ENCODE assay signal across 8 cellular contexts in genomic region chr14:90454041-90455000, GRCh38. TPM values are rescaled to one million over a fixed set of nuclear protein-coding genes. Genes with fewer than 3 reads are reported as not detected.
DNase-seq lines count a peak whose midpoint lies in the region; ATAC-seq and TF ChIP-seq lines count a peak whose summit lies in the region.

No MANE protein-coding gene starts in this region.

- whole genome bisulfite sequencing in SK-N-SH (ENCODE audit: low lambda C conversion rate) = 35% methylated on average over 24 of the region's 30 CpGs
- no CpG with 5 or more reads among the region's 30 CpGs for WGBS in neuronal stem cell (ENCODE audit: extremely low coverage in 2 of 2, insufficient read length in 2 of 2, insufficient replicate concordance in 1 of 2), 2 donors

- TF ChIP-seq EP300 in SK-N-SH (IDR thresholded peaks at IDR 0.05; ENCODE audit: borderline replicate concordance in 1 of 2, low read depth in 1 of 2, low read length in 1 of 2) = 0 out of 4 replicates have a peak, but pooled peaks of 1 of the 2 experiments have one; percentile 57

- H4K20me1 ChIP-seq in SK-N-SH (ENCODE audit: insufficient read depth) = no peaks in the 10 kb centered on the region

- H3K23ac ChIP-seq in neuronal stem cell (ENCODE audit: low read depth, low read length, poor library complexity) = no peak overlapping the region

- ATAC-seq in HG03135 (IDR thresholded peaks at IDR 0.05; ENCODE audit: unreplicated experiment) (no peak), HG03175 (IDR thresholded peaks at IDR 0.05; ENCODE audit: unreplicated experiment) (no peak)

- peaks cover 5% of the 10 kb centered on the region for H3K4me1 Mint-ChIP-seq in activated CD4-positive, alpha-beta T cell treated with anti-CD3 and anti-CD28 coated beads, Interleukin-2, amount 10 ng/mL, durations not matched to agents 24 days and 14 days

- H3K4me2 ChIP-seq in SK-N-SH (peak overlapping the region; percentile 65), neuronal stem cell (ENCODE audit: insufficient read depth, low read length, poor library complexity, severe bottlenecking) (peak overlapping the region; percentile 38)

- H3K14ac ChIP-seq in neuronal stem cell (ENCODE audit: low read length) = no peak overlapping the region

- H3K4me3 Mint-ChIP-seq in activated CD4-positive, alpha-beta T cell treated with anti-CD3 and anti-CD28 coated beads, Interleukin-2, amount 10 ng/mL, durations not matched to agents 24 days and 14 days = no peak overlapping the region

- H3K36me3 ChIP-seq in SK-N-SH (replicated peaks in 1 of 2; ENCODE audit: control insufficient read depth in 1 of 2, insufficient read depth in 2 of 2, low read length in 1 of 2) = no peaks in the 10 kb centered on the region
- H3K36me3 ChIP-seq in neuronal stem cell (replicated peaks in 1 of 2; ENCODE audit: control insufficient read depth in 2 of 2, insufficient read depth in 2 of 2, low read length in 2 of 2) = no peaks in the 10 kb centered on the region

- H2BK15ac ChIP-seq in neuronal stem cell (ENCODE audit: low read length) = peak overlapping the region; percentile 91

- H2AFZ ChIP-seq in SK-N-SH (ENCODE audit: low read depth) = peak overlapping the region; percentile 85
- peak overlapping the region; percentile 74 for H2AFZ ChIP-seq in neuronal stem cell (ENCODE audit: low read length)

- no peaks in the 10 kb centered on the region for H3K79me1 ChIP-seq in neuronal stem cell (ENCODE audit: low read depth, low read length)

- no peak overlapping the region for H4K8ac ChIP-seq in neuronal stem cell (ENCODE audit: low read depth, low read length)

- no peaks in the 10 kb centered on the region for H3K36me3 Mint-ChIP-seq in activated CD4-positive, alpha-beta T cell treated with anti-CD3 and anti-CD28 coated beads, Interleukin-2, amount 10 ng/mL, durations not matched to agents 24 days and 14 days (ENCODE audit: low read depth)

- H2AK5ac ChIP-seq in neuronal stem cell (ENCODE audit: low read depth, low read length) = peak overlapping the region; percentile 66

- no peak overlapping the region for H3K4ac ChIP-seq in neuronal stem cell (ENCODE audit: low read length)

- H3K27me3 Mint-ChIP-seq in activated CD4-positive, alpha-beta T cell treated with anti-CD3 and anti-CD28 coated beads, Interleukin-2, amount 10 ng/mL, durations not matched to agents 24 days and 14 days = peaks cover 2% of the 10 kb centered on the region

- TF ChIP-seq CTCF in SK-N-SH (IDR thresholded peaks at IDR 0.05) = no peak

- no peaks in the 10 kb centered on the region for H3K9me2 ChIP-seq in SK-N-SH

- peak; percentile 58 for DNase-seq in activated CD4-positive, alpha-beta T cell treated with anti-CD3 and anti-CD28 coated beads, Interleukin-2, amount 10 ng/mL, durations not matched to agents 24 days and 14 days
- no peak for DNase-seq in activated CD4-positive, alpha-beta T cell treated with anti-CD3 and anti-CD28 coated beads, Interleukin-2, amount 50 U/mL, for 4 hours
- DNase-seq in SK-N-SH = peak; percentile 95
- DNase-seq in globus pallidus (ENCODE audit: low spot score) = peak; percentile 99
- peak; percentile 91 for DNase-seq in neuronal stem cell (ENCODE audit: low spot score)
- DNase-seq in OCI-M2 (lab: John Stamatoyannopoulos, UW; ENCODE audit: unreplicated experiment) = no peak

- POLR2A ChIA-PET in SK-N-SH (lab: Yijun Ruan, JAX) = interaction anchor here (0.6 to 5.0 kb wide), 17 partner anchors 9 to 304 kb away, joined by 3 to 25 read pairs (median 6); partner anchors contain the start of gene CALM1

- H3K9ac ChIP-seq in SK-N-SH (peak overlapping the region; percentile 25; the same call in 1 of the 2 replicates), neuronal stem cell (ENCODE audit: low read depth, low read length, poor library complexity) (peak overlapping the region; percentile 31)

- no peak overlapping the region for H3K27ac Mint-ChIP-seq in activated CD4-positive, alpha-beta T cell treated with anti-CD3 and anti-CD28 coated beads, Interleukin-2, amount 10 ng/mL, durations not matched to agents 24 days and 14 days

- H3K4me1 ChIP-seq in SK-N-SH (ENCODE audit: control insufficient read depth in 1 of 2, insufficient read depth in 2 of 2, low read depth in 1 of 2, low read length in 1 of 2) = peaks cover 0 to 72% of the 10 kb centered on the region in 2 experiments; a peak in 2 of 4 replicates
- H3K4me1 ChIP-seq in neuronal stem cell (ENCODE audit: control insufficient read depth in 2 of 2, insufficient read depth in 1 of 2, low read depth in 1 of 2, low read length in 2 of 2) = peaks cover 14 to 17% of the 10 kb centered on the region in 2 donors

- peak overlapping the region; percentile 24 to 98; a peak in 3 of 4 replicates for H3K27ac ChIP-seq in SK-N-SH (ENCODE audit: low read depth in 2 of 2, low read length in 1 of 2)
- H3K27ac ChIP-seq in neuronal stem cell (replicated peaks; ENCODE audit: low read length) = peak overlapping the region; percentile 11

- H3F3A ChIP-seq in SK-N-SH (replicated peaks; ENCODE audit: insufficient read depth) = no peaks in the 10 kb centered on the region

- no peak overlapping the region for H2BK12ac ChIP-seq in neuronal stem cell (ENCODE audit: low read length)

- intact Hi-C loops in activated CD4-positive, alpha-beta T cell treated with anti-CD3 and anti-CD28 coated beads, Interleukin-2, amount 10 ng/mL, durations not matched to agents 24 days and 14 days (cut with micrococcal nuclease) = no loop called here

- no peak overlapping the region for H4K91ac ChIP-seq in neuronal stem cell (ENCODE audit: low read depth, low read length, poor library complexity)

- H3K27me3 ChIP-seq in SK-N-SH (ENCODE audit: insufficient read depth) = no peaks in the 10 kb centered on the region
- no peaks in the 10 kb centered on the region for H3K27me3 ChIP-seq in neuronal stem cell (ENCODE audit: control insufficient read depth in 3 of 3, insufficient read depth in 3 of 3, low read depth in 1 of 3, low read length in 3 of 3)

- peak; percentile 37; the same call in 1 of the 2 replicates for TF ChIP-seq RAD21 in SK-N-SH (IDR thresholded peaks at IDR 0.05; ENCODE audit: low read length)

- H3K18ac ChIP-seq in neuronal stem cell (ENCODE audit: low read length) = peak overlapping the region; percentile 88

- no peaks in the 10 kb centered on the region for H3K9me3 Mint-ChIP-seq in activated CD4-positive, alpha-beta T cell treated with anti-CD3 and anti-CD28 coated beads, Interleukin-2, amount 10 ng/mL, durations not matched to agents 24 days and 14 days

- CTCF ChIA-PET in SK-N-SH (lab: Yijun Ruan, JAX) = interaction anchor here (0.9 to 4.9 kb wide), 15 partner anchors 12 to 304 kb away, joined by 3 to 25 read pairs (median 4); partner anchors contain the start of gene CALM1

- H3K9me3 ChIP-seq in SK-N-SH (no peaks in the 10 kb centered on the region), neuronal stem cell (replicated peaks in 1 of 2; ENCODE audit: control insufficient read depth in 2 of 2, insufficient read depth in 1 of 2, low read depth in 1 of 2, low read length in 2 of 2) (no peaks in the 10 kb centered on the region)

- H2BK5ac ChIP-seq in neuronal stem cell (ENCODE audit: low read length) = no peak overlapping the region

- H2BK120ac ChIP-seq in neuronal stem cell (ENCODE audit: low read depth, low read length) = no peak overlapping the region

- H3K4me3 ChIP-seq in SK-N-SH (ENCODE audit: low read depth in 2 of 2, low read length in 1 of 2) (peak overlapping the region; percentile 51 to 57; a peak in 3 of 4 replicates), neuronal stem cell (ENCODE audit: low read length in 2 of 2) (no peak overlapping the region)

- H3K79me2 ChIP-seq in SK-N-SH (ENCODE audit: insufficient read depth) = no peaks in the 10 kb centered on the region

TF ChIP-seq in SK-N-SH, 30 proteins besides CTCF, POLR2A, EP300 and RAD21 (continues in another document):
- TF ChIP-seq MXI1 (IDR thresholded peaks at IDR 0.05; ENCODE audit: low read depth, low read length) (peak; percentile 33; the same call in 1 of the 2 replicates), MAX (IDR thresholded peaks at IDR 0.05; ENCODE audit: low read depth) (no peak), NRF1 (IDR thresholded peaks at IDR 0.05; ENCODE audit: low read depth, low read length) (no peak), SMC3 (IDR thresholded peaks at IDR 0.05; ENCODE audit: low read depth, low read length) (peak; percentile 28; the same call in 1 of the 2 replicates), USF2 (IDR thresholded peaks at IDR 0.05; ENCODE audit: borderline replicate concordance, low read depth, low read length) (no peak), JUND (IDR thresholded peaks at IDR 0.05) (no peak), ZBTB33 (IDR thresholded peaks at IDR 0.05; ENCODE audit: borderline replicate concordance, low read depth) (no peak), MEF2A (IDR thresholded peaks at IDR 0.05; ENCODE audit: borderline replicate concordance, low read depth) (no peak)

RNA-seq across cellular contexts. Expression of gene CALM1, which starts 57.5 kb away (rescaled TPM):
- 471 and 482 TPM in 2 replicates for total RNA-seq in activated CD4-positive, alpha-beta T cell treated with anti-CD3 and anti-CD28 coated beads, Interleukin-2, amount 10 ng/mL, durations not matched to agents 24 days and 14 days
- 221 and 299 TPM in 2 replicates for polyA plus RNA-seq in SK-N-SH (2012; rRNA removed)
- 260 and 283 TPM in 2 replicates for polyA plus RNA-seq in SK-N-SH (2012; cell fraction: cytosol; rRNA removed)
- 165 and 178 TPM in 2 replicates for polyA plus RNA-seq in SK-N-SH (2012; cell fraction: nucleus; rRNA removed)
- polyA plus RNA-seq in neuronal stem cell (2013, experiment 1 of 2) = 396 TPM
- 424 TPM for polyA plus RNA-seq in neuronal stem cell (2013, experiment 2 of 2)

Comparison
In these comparisons a context has a peak if more than half of its experiments do, and no peak if none do; other contexts are left out.
1. DNase-seq: peak in activated CD4-positive, alpha-beta T cell treated with anti-CD3 and anti-CD28 coated beads, Interleukin-2, amount 10 ng/mL, durations not matched to agents 24 days and 14 days (single experiment), SK-N-SH (single experiment), globus pallidus (single experiment) and neuronal stem cell (single experiment); none in activated CD4-positive, alpha-beta T cell treated with anti-CD3 and anti-CD28 coated beads, Interleukin-2, amount 50 U/mL, for 4 hours (0 of 2) and OCI-M2 (single experiment).
2. H3K4me3 ChIP-seq: peak in SK-N-SH (2 of 2); none in neuronal stem cell (0 of 2).